ENCODE assay signal across 12 cellular contexts in genomic region chr1:212167098-212167497, GRCh38.
DNase-seq lines count a peak whose midpoint lies in the region; ATAC-seq and TF ChIP-seq lines count a peak whose summit lies in the region.
"Had no signal": no experiment of that assay in that cellular context is flagged by ENCODE, and none has a peak within 500 bp of the region (broad histone marks: within the 10 kb centered on the region; RNA-seq: fewer than 3 reads in every experiment).

No MANE protein-coding gene starts in this region.

- intact Hi-C loops in A673 (cut with micrococcal nuclease; ENCODE audit: unreplicated experiment) = no loop called here

- H3F3A ChIP-seq in smooth muscle cell (ENCODE audit: low read depth) = no peaks in the 10 kb centered on the region

- H3K4me1 ChIP-seq in smooth muscle cell (ENCODE audit: low read depth) (no peaks in the 10 kb centered on the region), A673 (ENCODE audit: insufficient read depth, low read length, poor library complexity, severe bottlenecking) (no peaks in the 10 kb centered on the region)

- H3K27me3 ChIP-seq in smooth muscle cell (ENCODE audit: low read depth) (no peaks in the 10 kb centered on the region), A673 (replicated peaks; ENCODE audit: insufficient read depth, low read depth, low read length, poor library complexity) (no peaks in the 10 kb centered on the region)
- H3K27me3 ChIP-seq: hepatocyte had no signal

- WGBS in smooth muscle cell (ENCODE audit: low lambda C conversion rate) = 59% methylated on average over 7 of the region's 7 CpGs

- no peaks in the 10 kb centered on the region for H3K36me3 ChIP-seq in smooth muscle cell (ENCODE audit: low read depth)
- H3K36me3 ChIP-seq in A673 (ENCODE audit: insufficient read depth, low read length, poor library complexity, severe bottlenecking) = no peaks in the 10 kb centered on the region

- no peak overlapping the region for H3K9ac ChIP-seq in smooth muscle cell (ENCODE audit: low read depth)

- DNase-seq in DMS 273 (lab: John Stamatoyannopoulos, UW; ENCODE audit: unreplicated experiment) (peak; percentile 37), DMS 273 treated with DMSO at 0.1 percent for 48 hours (lab: John Stamatoyannopoulos, UW) (no peak), brain pericyte (ENCODE audit: low read depth, low spot score) (peak; percentile 70), kidney glomerular epithelial cell (lab: John Stamatoyannopoulos, UW) (peak; percentile 23), smooth muscle cell (lab: John Stamatoyannopoulos, UW; ENCODE audit: unreplicated experiment) (no peak), A673 (ENCODE audit: low spot score) (no peak)
- DNase-seq in central memory CD4-positive, alpha-beta T cell = no peak
- DNase-seq: naive B cell; stimulated activated CD4-positive, alpha-beta T cell treated with anti-CD3 and anti-CD28 coated beads, Interleukin-2, amount 100 ng/mL, for 48 hours had no signal

- H3K79me2 ChIP-seq in smooth muscle cell (ENCODE audit: low read depth) = no peaks in the 10 kb centered on the region
- H3K79me2 ChIP-seq: hepatocyte had no signal

- H2AFZ ChIP-seq in smooth muscle cell (ENCODE audit: low read depth) = no peak overlapping the region
- H2AFZ ChIP-seq: hepatocyte had no signal

- CTCF ChIA-PET in A673 (lab: Charles Lee) = no interaction called here

- POLR2A ChIA-PET in A673 (lab: Charles Lee; ENCODE audit: low non-redundant PET) = no interaction called here

- peak overlapping the region; percentile 15 for H3K4me2 ChIP-seq in smooth muscle cell
- H3K4me2 ChIP-seq: hepatocyte had no signal

- no peak for ATAC-seq in GM19328 (IDR thresholded peaks at IDR 0.05; ENCODE audit: unreplicated experiment)

- no TSS peak for BruUV-seq in A673 (replicated peaks; lab: Mats Ljungman, UMichigan)

- no peaks in the 10 kb centered on the region for H4K20me1 ChIP-seq in smooth muscle cell (ENCODE audit: low read depth)

- TF ChIP-seq CTCF in smooth muscle cell (IDR thresholded peaks at IDR 0.05; ENCODE audit: borderline replicate concordance, insufficient read depth, poor library complexity, severe bottlenecking) (no peak), A673 (conservative IDR thresholded peaks at IDR 0.05; ENCODE audit: low read depth, low read length) (no peak)

- no peaks in the 10 kb centered on the region for H3K9me3 ChIP-seq in smooth muscle cell (replicated peaks; ENCODE audit: low read depth)
- no peaks in the 10 kb centered on the region for H3K9me3 ChIP-seq in A673 (ENCODE audit: low read depth, low read length, poor library complexity, severe bottlenecking)

- no peak overlapping the region for H3K4me3 ChIP-seq in smooth muscle cell
- no peak overlapping the region for H3K4me3 ChIP-seq in A673 (ENCODE audit: low read depth, low read length, poor library complexity, severe bottlenecking)
- H3K4me3 ChIP-seq: hepatocyte had no signal

- no peak overlapping the region for H3K27ac ChIP-seq in smooth muscle cell (ENCODE audit: low read depth)
- no peak overlapping the region for H3K27ac ChIP-seq in A673 (ENCODE audit: low read depth, low read length, poor library complexity, severe bottlenecking)
- H3K27ac ChIP-seq: 22Rv1, hepatocyte had no signal

Comparison
In these comparisons a context has a peak if more than half of its experiments do, and no peak if none do; other contexts are left out.
1. DNase-seq: peak in DMS 273 (single experiment), brain pericyte (single experiment) and kidney glomerular epithelial cell (single experiment); none in DMS 273 treated with DMSO at 0.1 percent for 48 hours (single experiment), smooth muscle cell (single experiment), central memory CD4-positive, alpha-beta T cell (single experiment) and A673 (single experiment).